ENCODE assay signal across 21 cellular contexts in genomic region chr10:76543655-76544054, GRCh38.
DNase-seq lines count a peak whose midpoint lies in the region; TF ChIP-seq lines count a peak whose summit lies in the region.
"Had no signal": no experiment of that assay in that cellular context is flagged by ENCODE, and none has a peak within 500 bp of the region (broad histone marks: within the 10 kb centered on the region; RNA-seq: fewer than 3 reads in every experiment).

No MANE protein-coding gene starts in this region.

- TF ChIP-seq EP300 in sigmoid colon (IDR thresholded peaks at IDR 0.05) = no peak

- no peak overlapping the region for H3K9ac ChIP-seq in GM23248

- H3K36me3 ChIP-seq in GM23248 (ENCODE audit: low read depth) = no peaks in the 10 kb centered on the region
- H3K36me3 ChIP-seq in sigmoid colon = no peaks in the 10 kb centered on the region
- H3K36me3 ChIP-seq: gastrocnemius medialis had no signal

- no peaks in the 10 kb centered on the region; the same call in 1 of the 2 replicates for H3F3A ChIP-seq in GM23248 (ENCODE audit: insufficient read depth)

- no peak for TF ChIP-seq POLR2A in sigmoid colon (IDR thresholded peaks at IDR 0.05)

- DNase-seq in GM23248 (peak; percentile 64), astrocyte of the hippocampus (ENCODE audit: low read depth, low spot score) (peak; percentile 86), fibroblast of the conjunctiva (ENCODE audit: low read depth) (peak; percentile 31), sigmoid colon (peak; percentile 61), MV-4-11 (lab: John Stamatoyannopoulos, UW) (no peak), ureter (ENCODE audit: low spot score) (no peak), iPS-NIHi7 (ENCODE audit: extremely low spot score) (no peak)
- DNase-seq: activated CD8-positive, alpha-beta T cell treated with anti-CD3 and anti-CD28 coated beads for 36 hours; activated naive CD4-positive, alpha-beta T cell treated with anti-CD3 and anti-CD28 coated beads for 36 hours; activated T-cell treated with anti-CD3 and anti-CD28 coated beads, Interleukin-2, amount 50 U/mL, for 1 hour; AML-193; aorta; Caco-2; gastrocnemius medialis; KG1; left cardiac atrium; NCI-H526; psoas muscle; SIG-M5; T-helper 2 cell had no signal

- in situ Hi-C loops in GM23248 (cut with MboI) = loop anchor here (10.0 to 25.0 kb wide), 2 partner anchors 506 to 1149 kb away; no protein-coding TSS in a partner anchor

- H3K79me2 ChIP-seq in GM23248 (ENCODE audit: insufficient read depth) = no peaks in the 10 kb centered on the region

- H3K9me2 ChIP-seq in GM23248 (ENCODE audit: insufficient read depth) = no peaks in the 10 kb centered on the region

- H3K4me2 ChIP-seq in GM23248 (ENCODE audit: unreplicated experiment) = no peak overlapping the region

- no peak for TF ChIP-seq CTCF in sigmoid colon (IDR thresholded peaks at IDR 0.05)

- no peaks in the 10 kb centered on the region for H3K27me3 ChIP-seq in GM23248 (replicated peaks; ENCODE audit: insufficient read depth)
- no peaks in the 10 kb centered on the region for H3K27me3 ChIP-seq in sigmoid colon
- H3K27me3 ChIP-seq: gastrocnemius medialis had no signal

- WGBS in GM23248 (ENCODE audit: low coverage in 1 of 2, low lambda C conversion rate in 2 of 2, missing lambda C conversion rate in 2 of 2), 2 experiments = 74 to 81% methylated on average over 4 of the region's 4 CpGs
- WGBS in sigmoid colon, 2 donors = 86 to 93% methylated on average over 4 of the region's 4 CpGs

- H4K20me1 ChIP-seq in GM23248 (ENCODE audit: insufficient read depth) = no peaks in the 10 kb centered on the region

- H2AFZ ChIP-seq in GM23248 = no peak overlapping the region

- H3K4me1 ChIP-seq in GM23248 (ENCODE audit: insufficient read depth) = peaks cover 10% of the 10 kb centered on the region
- peaks cover 0 to 40% (median 32%) of the 10 kb centered on the region in 4 donors for H3K4me1 ChIP-seq in sigmoid colon
- H3K4me1 ChIP-seq: Caco-2, gastrocnemius medialis, psoas muscle had no signal

- H3K27ac ChIP-seq in GM23248 = no peak overlapping the region
- H3K27ac ChIP-seq in sigmoid colon = peak overlapping the region in 1 of 4 donors; percentile 43
- H3K27ac ChIP-seq: gastrocnemius medialis, psoas muscle had no signal

- intact Hi-C loops in sigmoid colon (cut with DNase I) = loop anchor here (10.0 kb wide), 1 partner anchor 619 kb away; no protein-coding TSS in a partner anchor

- H3K9me3 ChIP-seq in GM23248 (ENCODE audit: low read depth) (no peaks in the 10 kb centered on the region), sigmoid colon (no peaks in the 10 kb centered on the region)
- H3K9me3 ChIP-seq: Caco-2, gastrocnemius medialis, psoas muscle had no signal

- H3K4me3 ChIP-seq in GM23248 (no peak overlapping the region), sigmoid colon (no peak overlapping the region)
- H3K4me3 ChIP-seq: coronary artery, gastrocnemius medialis, psoas muscle had no signal

Comparison
In these comparisons a context has a peak if more than half of its experiments do, and no peak if none do; other contexts are left out.
1. DNase-seq: peak in GM23248 (single experiment), astrocyte of the hippocampus (single experiment), fibroblast of the conjunctiva (single experiment) and sigmoid colon (single experiment); none in MV-4-11 (single experiment), ureter (single experiment) and iPS-NIHi7 (single experiment).